In genomic region chr7:22890773-22891172, GRCh38 we compare ENCODE assay signal across 7 cellular contexts.
"Had no signal": no experiment of that assay in that cellular context is flagged by ENCODE, and none has a peak within 500 bp of the region (broad histone marks: within the 10 kb centered on the region; RNA-seq: fewer than 3 reads in every experiment).

No MANE protein-coding gene starts in this region.

- ATAC-seq: GM23338 had no signal

- DNase-seq: H9, HCEC 1CT, IMR-90 had no signal

- H3K4me3 ChIP-seq: GM23338 had no signal

- FAIRE-seq: H1, H54, HTR-8/SVneo had no signal
